ENCODE assay signal across 17 cellular contexts in genomic region chr1:110172001-110172400, GRCh38. TPM values are rescaled to one million over a fixed set of nuclear protein-coding genes. Genes with fewer than 3 reads are reported as not detected.
DNase-seq lines count a peak whose midpoint lies in the region; ATAC-seq, FAIRE-seq and TF ChIP-seq lines count a peak whose summit lies in the region.
"Had no signal": no experiment of that assay in that cellular context is flagged by ENCODE, and none has a peak within 500 bp of the region (broad histone marks: within the 10 kb centered on the region; RNA-seq: fewer than 3 reads in every experiment).

No MANE protein-coding gene starts in this region.

- no peak overlapping the region for H3K27ac ChIP-seq in astrocyte (ENCODE audit: low read depth, low read length)
- peak overlapping the region; percentile 62 for H3K27ac ChIP-seq in smooth muscle cell (ENCODE audit: low read depth)

- H2AFZ ChIP-seq in astrocyte (ENCODE audit: low read depth, low read length): no peak overlapping the region
- no peak overlapping the region for H2AFZ ChIP-seq in smooth muscle cell (ENCODE audit: low read depth)
- H2AFZ ChIP-seq: GM23338 had no signal

- H4K20me1 ChIP-seq in astrocyte (ENCODE audit: insufficient read depth, low read length) (no peaks in the 10 kb centered on the region), smooth muscle cell (ENCODE audit: low read depth) (no peaks in the 10 kb centered on the region)

- intact Hi-C loops in CD14-positive monocyte (cut with micrococcal nuclease): loop anchor here in 1 of 2 donors (5.0 kb wide), 1 partner anchor 50 kb away; no protein-coding TSS in a partner anchor
- intact Hi-C loops in Right ventricle myocardium superior (cut with DNase I): no loop called here

- ATAC-seq in Right ventricle myocardium superior (ENCODE audit: poor library complexity): no peak
- ATAC-seq in GM18861 (IDR thresholded peaks at IDR 0.05; ENCODE audit: unreplicated experiment): no peak
- ATAC-seq: GM12878, HepG2 had no signal

- WGBS in smooth muscle cell (ENCODE audit: low lambda C conversion rate): 76% methylated on average over 10 of the region's 10 CpGs

- peaks cover 5% of the 10 kb centered on the region for H3K4me1 ChIP-seq in astrocyte (ENCODE audit: insufficient read depth, low read length)
- H3K4me1 ChIP-seq in smooth muscle cell (ENCODE audit: low read depth): peaks cover 16% of the 10 kb centered on the region

- H3K36me3 ChIP-seq in astrocyte (ENCODE audit: insufficient read depth, low read length) (no peaks in the 10 kb centered on the region), smooth muscle cell (ENCODE audit: low read depth) (no peaks in the 10 kb centered on the region)

- TF ChIP-seq CTCF in CD14-positive monocyte (IDR thresholded peaks at IDR 0.05): no peak
- TF ChIP-seq CTCF in astrocyte (IDR thresholded peaks at IDR 0.05; ENCODE audit: insufficient read depth, low read depth, low read length): no peak
- TF ChIP-seq CTCF in glutamatergic neuron (IDR thresholded peaks at IDR 0.05; ENCODE audit: partially characterized antibody, unreplicated experiment): no peak
- no peak for TF ChIP-seq CTCF in smooth muscle cell (IDR thresholded peaks at IDR 0.05; ENCODE audit: borderline replicate concordance, insufficient read depth, poor library complexity, severe bottlenecking)

- H3K9me3 ChIP-seq in astrocyte (ENCODE audit: insufficient read depth, low read depth, low read length): no peaks in the 10 kb centered on the region
- no peaks in the 10 kb centered on the region for H3K9me3 ChIP-seq in smooth muscle cell (replicated peaks; ENCODE audit: low read depth)

- H3K4me2 ChIP-seq in astrocyte (ENCODE audit: low read length) (no peak overlapping the region), smooth muscle cell (peak overlapping the region; percentile 70)
- H3K4me2 ChIP-seq: GM23338 had no signal

- peaks cover 5% of the 10 kb centered on the region for H3K4me1 Mint-ChIP-seq in CD14-positive monocyte
- H3K4me1 Mint-ChIP-seq in astrocyte (ENCODE audit: low read depth, unreplicated experiment): peaks cover 49% of the 10 kb centered on the region
- peaks cover 38% of the 10 kb centered on the region for H3K4me1 Mint-ChIP-seq in glutamatergic neuron (ENCODE audit: low read depth, unreplicated experiment)
- H3K4me1 Mint-ChIP-seq: CD4-positive, alpha-beta memory T cell had no signal

- no peak overlapping the region for H3K4me3 Mint-ChIP-seq in CD14-positive monocyte
- H3K4me3 Mint-ChIP-seq in astrocyte (ENCODE audit: unreplicated experiment): peak overlapping the region; percentile 9
- peak overlapping the region; percentile 70 for H3K4me3 Mint-ChIP-seq in glutamatergic neuron (ENCODE audit: unreplicated experiment)
- H3K4me3 Mint-ChIP-seq: CD4-positive, alpha-beta memory T cell; GM23338 had no signal

- peak; percentile 37 for DNase-seq in CD14-positive monocyte (ENCODE audit: low spot score)
- DNase-seq in astrocyte (ENCODE audit: low read depth): no peak
- DNase-seq in glutamatergic neuron: peak; percentile 22
- DNase-seq in smooth muscle cell (lab: John Stamatoyannopoulos, UW; ENCODE audit: unreplicated experiment): no peak
- DNase-seq in HuH-7 (ENCODE audit: low spot score): no peak
- no peak for DNase-seq in Right ventricle myocardium superior
- DNase-seq: ACHN; C1 segment of cervical spinal cord; CD4-positive, alpha-beta memory T cell had no signal

- no peak overlapping the region for H3K9ac ChIP-seq in astrocyte (ENCODE audit: low read length)
- H3K9ac ChIP-seq in smooth muscle cell (ENCODE audit: low read depth): no peak overlapping the region

- no peaks in the 10 kb centered on the region for H3K79me2 ChIP-seq in astrocyte (ENCODE audit: insufficient read depth, low read length)
- no peaks in the 10 kb centered on the region for H3K79me2 ChIP-seq in smooth muscle cell (ENCODE audit: low read depth)

- no peaks in the 10 kb centered on the region for H3K9me3 Mint-ChIP-seq in CD14-positive monocyte
- peaks cover 10% of the 10 kb centered on the region for H3K9me3 Mint-ChIP-seq in astrocyte (ENCODE audit: unreplicated experiment)
- H3K9me3 Mint-ChIP-seq in glutamatergic neuron (ENCODE audit: unreplicated experiment): peaks cover 22% of the 10 kb centered on the region
- H3K9me3 Mint-ChIP-seq: CD4-positive, alpha-beta memory T cell; GM23338 had no signal

- H3K36me3 Mint-ChIP-seq in CD14-positive monocyte (no peaks in the 10 kb centered on the region), astrocyte (ENCODE audit: low read depth, unreplicated experiment) (no peaks in the 10 kb centered on the region), glutamatergic neuron (ENCODE audit: unreplicated experiment) (no peaks in the 10 kb centered on the region)
- H3K36me3 Mint-ChIP-seq: CD4-positive, alpha-beta memory T cell had no signal

- no peak for FAIRE-seq in astrocyte (lab: Jason Lieb, UNC)
- FAIRE-seq: GM12878, GM18507, HepG2 had no signal

- H3K27me3 ChIP-seq in astrocyte (ENCODE audit: insufficient read depth, low read length) (no peaks in the 10 kb centered on the region), smooth muscle cell (ENCODE audit: low read depth) (no peaks in the 10 kb centered on the region)

- H3K27me3 Mint-ChIP-seq in CD14-positive monocyte (ENCODE audit: low read depth in 3 of 3): peaks cover 5 to 13% (median 13%) of the 10 kb centered on the region in 3 donors
- H3K27me3 Mint-ChIP-seq in astrocyte (ENCODE audit: low read depth, unreplicated experiment): peaks cover 7% of the 10 kb centered on the region
- H3K27me3 Mint-ChIP-seq in glutamatergic neuron (ENCODE audit: unreplicated experiment): peaks cover 21% of the 10 kb centered on the region

- H3K4me3 ChIP-seq in astrocyte (ENCODE audit: insufficient read depth, low read depth, low read length) (no peak overlapping the region), smooth muscle cell (no peak overlapping the region)
- H3K4me3 ChIP-seq: GM12878, GM23338 had no signal

- peaks cover 6% of the 10 kb centered on the region for H3F3A ChIP-seq in smooth muscle cell (ENCODE audit: low read depth)

- H3K27ac Mint-ChIP-seq in CD14-positive monocyte (peak overlapping the region in 1 of 7 donors; percentile 54), astrocyte (ENCODE audit: unreplicated experiment) (peak overlapping the region; percentile 87), glutamatergic neuron (ENCODE audit: unreplicated experiment) (peak overlapping the region; percentile 98)
- H3K27ac Mint-ChIP-seq: CD4-positive, alpha-beta memory T cell; GM23338 had no signal

RNA-seq across cellular contexts. Expression of gene SLC6A17, which starts 21.7 kb away (rescaled TPM):
- polyA plus RNA-seq in CD14-positive monocyte: not detected
- total RNA-seq in astrocyte: 3.6 and 4.4 TPM in 2 replicates
- 6.4 TPM for total RNA-seq in glutamatergic neuron (ENCODE audit: unreplicated experiment)
- total RNA-seq in smooth muscle cell: 4.0 and 5.6 TPM in 2 replicates
- 3.2 and 4.2 TPM in 2 replicates for polyA plus RNA-seq in smooth muscle cell
- not detected for total RNA-seq in Right ventricle myocardium superior
- total RNA-seq: CD4-positive, alpha-beta memory T cell; GM12878; HepG2; HT1080 had no signal
- polyA plus RNA-seq: CD4-positive, alpha-beta memory T cell; GM12878; HepG2 had no signal

RNA-seq across cellular contexts. Expression of gene KCNC4, which starts 38.1 kb away (rescaled TPM):
- polyA plus RNA-seq in CD14-positive monocyte (under 1 TPM; 0.03 to 0.12 TPM), smooth muscle cell (5.3 and 6.0 TPM in 2 replicates)
- total RNA-seq in astrocyte (2.6 and 3.1 TPM in 2 replicates), glutamatergic neuron (ENCODE audit: unreplicated experiment) (9.7 TPM), smooth muscle cell (2.0 and 4.6 TPM in 2 replicates), Right ventricle myocardium superior (4.2 TPM)

RNA-seq across cellular contexts. Expression of gene UBL4B, which starts 59.8 kb away (rescaled TPM):
- not detected for polyA plus RNA-seq in CD14-positive monocyte
- total RNA-seq in astrocyte: not detected in 2 replicates
- not detected for total RNA-seq in glutamatergic neuron (ENCODE audit: unreplicated experiment)
- not detected in 2 replicates for total RNA-seq in smooth muscle cell
- polyA plus RNA-seq in smooth muscle cell: not detected in 2 replicates
- not detected for total RNA-seq in Right ventricle myocardium superior
- total RNA-seq: CD4-positive, alpha-beta memory T cell; G401; GM23338; H7; HepG2; HT1080 had no signal
- polyA plus RNA-seq: CD4-positive, alpha-beta memory T cell; GM23338; HepG2 had no signal

Comparison
In these comparisons a context has a peak if more than half of its experiments do, and no peak if none do; other contexts are left out.
1. DNase-seq: peak in CD14-positive monocyte (single experiment) and glutamatergic neuron (single experiment); none in astrocyte (single experiment), smooth muscle cell (single experiment), HuH-7 (single experiment) and Right ventricle myocardium superior (single experiment).
2. H3K4me3 Mint-ChIP-seq: peak in astrocyte (single experiment) and glutamatergic neuron (single experiment); none in CD14-positive monocyte (0 of 2).